Comparison of ENCODE assay signal across 13 cellular contexts in the genomic region with DNA sequence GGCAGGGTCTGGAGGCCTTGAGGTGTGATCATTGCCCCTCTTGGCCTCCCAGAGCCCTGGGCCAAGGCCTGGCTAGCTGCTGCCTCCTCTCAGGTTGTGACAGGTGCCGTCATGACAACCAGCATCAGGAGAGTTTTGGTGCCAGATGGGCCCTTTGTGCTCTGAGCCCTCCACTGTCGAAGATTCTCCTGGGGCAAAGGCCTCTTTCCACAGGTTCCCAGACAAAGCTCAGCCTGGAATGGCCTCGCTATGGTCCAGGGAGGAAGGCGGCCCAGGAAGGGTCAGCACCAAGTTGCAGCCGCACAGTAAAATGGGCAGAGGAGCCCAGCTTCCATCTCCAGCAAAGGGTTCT.
DNase-seq lines count a peak whose midpoint lies in the region; ATAC-seq, FAIRE-seq and TF ChIP-seq lines count a peak whose summit lies in the region.
"Had no signal": no experiment of that assay in that cellular context is flagged by ENCODE, and none has a peak within 500 bp of the region (broad histone marks: within the 10 kb centered on the region; RNA-seq: fewer than 3 reads in every experiment).

No MANE protein-coding gene starts in this region.

- CTCF ChIA-PET in HepG2 (lab: Yijun Ruan, JAX; ENCODE audit: low intra/inter-chr PET ratio, low total read pairs) = no interaction called here

- intact Hi-C loops in HepG2 (cut with micrococcal nuclease; ENCODE audit: unreplicated experiment) = no loop called here
- intact Hi-C loops in right lobe of liver (cut with DNase I) = no loop called here

- no peak for FAIRE-seq in HepG2 (lab: Jason Lieb, UNC)

- peaks cover 55% of the 10 kb centered on the region for H3K4me1 ChIP-seq in HepG2 (ENCODE audit: insufficient read depth, low read length)
- no peaks in the 10 kb centered on the region for H3K4me1 ChIP-seq in right lobe of liver
- H3K4me1 ChIP-seq in mesenchymal stem cell (ENCODE audit: control insufficient read depth, insufficient read depth, low read depth, low read length) = peaks cover 36% of the 10 kb centered on the region

- H3K4me3 ChIP-seq in HepG2 (replicated peaks in 1 of 3; ENCODE audit: insufficient read depth in 1 of 3, low read depth in 2 of 3, low read length in 3 of 3) (no peak overlapping the region; a peak in 1 of 6 replicates), right lobe of liver (no peak overlapping the region), mesenchymal stem cell (ENCODE audit: insufficient read depth in 1 of 2, low read depth in 1 of 2, low read length in 2 of 2) (no peak overlapping the region)
- H3K4me3 ChIP-seq: SK-N-MC had no signal

- no peak overlapping the region for H2BK5ac ChIP-seq in mesenchymal stem cell (ENCODE audit: low read depth, low read length, poor library complexity, severe bottlenecking)

- H3K79me1 ChIP-seq in mesenchymal stem cell (replicated peaks; ENCODE audit: low read length, poor library complexity, severe bottlenecking) = no peaks in the 10 kb centered on the region

- TF ChIP-seq RAD21 in HepG2 (CRISPR knock-in tag; IDR thresholded peaks at IDR 0.05) = no peak

- WGBS in HepG2 (ENCODE audit: low lambda C conversion rate) = 30% methylated on average over 2 of the region's 5 CpGs
- WGBS in right lobe of liver (ENCODE audit: insufficient coverage, low coverage, low lambda C conversion rate, missing lambda C conversion rate) = no CpG with 5 or more reads among the region's 5 CpGs
- 76% methylated on average over 5 of the region's 5 CpGs for WGBS in mesenchymal stem cell

- no TSS peak for BruUV-seq in HepG2 (replicated peaks; lab: Mats Ljungman, UMichigan)

- H3K18ac ChIP-seq in mesenchymal stem cell (ENCODE audit: low read depth in 1 of 2, low read length in 2 of 2) = no peak overlapping the region

- no peak overlapping the region for H4K8ac ChIP-seq in mesenchymal stem cell (ENCODE audit: low read length)

- H3K79me2 ChIP-seq in HepG2 (ENCODE audit: insufficient read depth, low read length) = no peaks in the 10 kb centered on the region

- H3K4ac ChIP-seq in mesenchymal stem cell (ENCODE audit: low read depth in 1 of 2, low read length in 2 of 2) = peak overlapping the region in 1 of 2 experiments; percentile 6

- peak overlapping the region; percentile 10 for H4K91ac ChIP-seq in mesenchymal stem cell (ENCODE audit: low read length)

- H3K23ac ChIP-seq in mesenchymal stem cell (ENCODE audit: low read length in 2 of 2) = no peak overlapping the region

- H2BK15ac ChIP-seq in mesenchymal stem cell (ENCODE audit: low read depth, poor library complexity, severe bottlenecking) = peak overlapping the region; percentile 87

- TF ChIP-seq CTCF in HepG2 (CRISPR knock-in tag; IDR thresholded peaks at IDR 0.05) (no peak), right lobe of liver (IDR thresholded peaks at IDR 0.05) (no peak)

- POLR2A ChIA-PET in HepG2 (lab: Yijun Ruan, JAX) = no interaction called here

- H3K27ac ChIP-seq in HepG2 (ENCODE audit: extremely low read length, insufficient read depth, low read length) = no peak overlapping the region
- no peak overlapping the region for H3K27ac ChIP-seq in right lobe of liver
- H3K27ac ChIP-seq in mesenchymal stem cell (ENCODE audit: low read length, poor library complexity, severe bottlenecking) = no peak overlapping the region
- H3K27ac ChIP-seq: SK-N-MC had no signal

- no peak overlapping the region for H2BK120ac ChIP-seq in mesenchymal stem cell (ENCODE audit: low read depth, low read length)

- no peak; the same call in 2 of the 3 replicates for ATAC-seq in HepG2
- no peak for ATAC-seq in right lobe of liver
- ATAC-seq in HG02642 (IDR thresholded peaks at IDR 0.05; ENCODE audit: poor library complexity, unreplicated experiment) = no peak
- ATAC-seq: CD8-positive, alpha-beta T cell; T-cell had no signal

- no peak overlapping the region for H3K9ac ChIP-seq in HepG2 (ENCODE audit: insufficient read depth, low read depth, low read length)
- H3K9ac ChIP-seq in mesenchymal stem cell (ENCODE audit: low read length) = no peak overlapping the region

- H3K27me3 ChIP-seq in HepG2 (ENCODE audit: control insufficient read depth in 1 of 2, insufficient read depth in 2 of 2, low read length in 2 of 2) = peaks cover 3 to 61% of the 10 kb centered on the region in 2 experiments; a peak in 3 of 5 replicates
- no peaks in the 10 kb centered on the region for H3K27me3 ChIP-seq in right lobe of liver
- peaks cover 12 to 68% of the 10 kb centered on the region in 2 experiments for H3K27me3 ChIP-seq in mesenchymal stem cell (ENCODE audit: control insufficient read depth in 1 of 2, insufficient read depth in 1 of 2, low read length in 2 of 2)

- no peak for TF ChIP-seq POLR2A in HepG2 (IDR thresholded peaks at IDR 0.05; ENCODE audit: insufficient read depth in 1 of 2, low read depth in 2 of 2, low read length in 2 of 2)
- TF ChIP-seq POLR2A in right lobe of liver (IDR thresholded peaks at IDR 0.05) = no peak

- H2BK12ac ChIP-seq in mesenchymal stem cell (ENCODE audit: low read length in 2 of 2) = no peak overlapping the region

- peak overlapping the region; percentile 17 for H2AK5ac ChIP-seq in mesenchymal stem cell (ENCODE audit: low read length, severe bottlenecking)

- TF ChIP-seq EP300 in HepG2 (IDR thresholded peaks at IDR 0.05; ENCODE audit: low read depth in 2 of 2, low read length in 2 of 2) (no peak), HepG2 (CRISPR knock-in tag; IDR thresholded peaks at IDR 0.05; ENCODE audit: borderline replicate concordance) (no peak)

- no peaks in the 10 kb centered on the region for H3K36me3 ChIP-seq in HepG2 (replicated peaks in 1 of 2; ENCODE audit: control insufficient read depth in 1 of 2, insufficient read depth in 2 of 2, low read length in 2 of 2)
- H3K36me3 ChIP-seq in right lobe of liver = no peaks in the 10 kb centered on the region
- H3K36me3 ChIP-seq in mesenchymal stem cell (ENCODE audit: control insufficient read depth in 1 of 2, insufficient read depth in 2 of 2, low read depth in 1 of 2, low read length in 2 of 2) = no peaks in the 10 kb centered on the region

- no peaks in the 10 kb centered on the region for H4K20me1 ChIP-seq in HepG2 (ENCODE audit: insufficient read depth, low read length)

- in situ Hi-C loops in HepG2 (cut with HindIII; ENCODE audit: extremely low pct_ligation_motif_present, low pct_unique_long_range_greater_than_20kb) = no loop called here

- peak overlapping the region; percentile 52; the same call in 1 of the 2 replicates for H3K4me2 ChIP-seq in HepG2 (ENCODE audit: low read depth, low read length)
- no peak overlapping the region for H3K4me2 ChIP-seq in mesenchymal stem cell (ENCODE audit: low read length, poor library complexity, severe bottlenecking)

- H2AFZ ChIP-seq in HepG2 (ENCODE audit: low read length) (no peak overlapping the region), mesenchymal stem cell (ENCODE audit: low read depth, low read length) (no peak overlapping the region)

- H3K9me3 ChIP-seq in HepG2 (ENCODE audit: low read length) (no peaks in the 10 kb centered on the region), right lobe of liver (no peaks in the 10 kb centered on the region), mesenchymal stem cell (ENCODE audit: control insufficient read depth, low read length) (no peaks in the 10 kb centered on the region)

- DNase-seq in HepG2 (ENCODE audit: low spot score) = no peak
- no peak for DNase-seq in right lobe of liver
- peak; percentile 79 for DNase-seq in NCI-H69 (lab: John Stamatoyannopoulos, UW)
- DNase-seq in mesenchymal stem cell = no peak
- no peak for DNase-seq in kidney glomerular epithelial cell (lab: John Stamatoyannopoulos, UW)
- no peak for DNase-seq in activated CD4-positive, alpha-beta T cell treated with anti-CD3 and anti-CD28 coated beads, Interleukin-2, amount 50 U/mL, for 48 hours
- DNase-seq: NCI-H1417 treated with DMSO at 0.1 percent for 48 hours; NCI-H2081 treated with DMSO at 0.1 percent for 48 hours; NK-92 treated with Interleukin-12 subunit alpha and Interleukin-12 subunit beta, amount 100 ng/mL, for 24 hours; T-cell had no signal

- H3K14ac ChIP-seq in mesenchymal stem cell (ENCODE audit: low read length in 2 of 2) = no peak overlapping the region

TF ChIP-seq in HepG2, 621 proteins besides CTCF, POLR2A, EP300 and RAD21:
- no peak for TF ChIP-seq NPAS2 (CRISPR knock-in tag; IDR thresholded peaks at IDR 0.05; ENCODE audit: borderline replicate concordance)
- TF ChIP-seq, protein P1, sequence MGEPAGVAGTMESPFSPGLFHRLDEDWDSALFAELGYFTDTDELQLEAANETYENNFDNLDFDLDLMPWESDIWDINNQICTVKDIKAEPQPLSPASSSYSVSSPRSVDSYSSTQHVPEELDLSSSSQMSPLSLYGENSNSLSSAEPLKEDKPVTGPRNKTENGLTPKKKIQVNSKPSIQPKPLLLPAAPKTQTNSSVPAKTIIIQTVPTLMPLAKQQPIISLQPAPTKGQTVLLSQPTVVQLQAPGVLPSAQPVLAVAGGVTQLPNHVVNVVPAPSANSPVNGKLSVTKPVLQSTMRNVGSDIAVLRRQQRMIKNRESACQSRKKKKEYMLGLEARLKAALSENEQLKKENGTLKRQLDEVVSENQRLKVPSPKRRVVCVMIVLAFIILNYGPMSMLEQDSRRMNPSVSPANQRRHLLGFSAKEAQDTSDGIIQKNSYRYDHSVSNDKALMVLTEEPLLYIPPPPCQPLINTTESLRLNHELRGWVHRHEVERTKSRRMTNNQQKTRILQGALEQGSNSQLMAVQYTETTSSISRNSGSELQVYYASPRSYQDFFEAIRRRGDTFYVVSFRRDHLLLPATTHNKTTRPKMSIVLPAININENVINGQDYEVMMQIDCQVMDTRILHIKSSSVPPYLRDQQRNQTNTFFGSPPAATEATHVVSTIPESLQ (CRISPR knock-in tag; conservative IDR thresholded peaks at IDR 0.05) = no peak
TF ChIP-seq in HepG2: peak in this region for 0.
